In genomic region chr11:119101759-119102423, GRCh38 we compare ENCODE assay signal across 1 cellular context.
TF ChIP-seq lines count a peak whose summit lies in the region.

TSS of gene DPAGT1 (minus strand) at chr11:119101853. CDS start at chr11:119101655, 198 bp downstream.

TF ChIP-seq in K562, 482 proteins besides CTCF, POLR2A, EP300 and RAD21 (continued from another document and continues in another):
- TF ChIP-seq RHOXF2B (CRISPR knock-in tag; conservative IDR thresholded peaks at IDR 0.05) (no peak), ZNF699 (CRISPR knock-in tag; IDR thresholded peaks at IDR 0.05; ENCODE audit: insufficient replicate concordance) (no peak), ZNF707 (CRISPR knock-in tag; conservative IDR thresholded peaks at IDR 0.05) (no peak), ZKSCAN3 (CRISPR knock-in tag; IDR thresholded peaks at IDR 0.05) (no peak), CHD2 (IDR thresholded peaks at IDR 0.05; ENCODE audit: low read depth, low read length) (no peak), NONO (IDR thresholded peaks at IDR 0.05; ENCODE audit: low read depth in 2 of 2, low read length in 1 of 2) (0 out of 4 replicates have a peak, but pooled peaks of 1 of the 2 experiments have one; percentile 21), ZNF274 (IDR thresholded peaks at IDR 0.05; ENCODE audit: borderline replicate concordance, low read depth, low read length) (no peak), SMAD4 (CRISPR knock-in tag; conservative IDR thresholded peaks at IDR 0.05) (peak; percentile 72), KAT7 (CRISPR knock-in tag; IDR thresholded peaks at IDR 0.05; ENCODE audit: borderline replicate concordance) (peak; percentile 50; the same call in 1 of the 2 replicates), ZNF592 (IDR thresholded peaks at IDR 0.05) (no peak), RNF219 (CRISPR knock-in tag; IDR thresholded peaks at IDR 0.05) (no peak), USF2 (CRISPR knock-in tag; IDR thresholded peaks at IDR 0.05) (peak; percentile 87), ZZZ3 (IDR thresholded peaks at IDR 0.05) (no peak), ZBTB40 (IDR thresholded peaks at IDR 0.05) (peak; percentile 98), ZBTB40 (CRISPR knock-in tag; IDR thresholded peaks at IDR 0.05) (no peak), ZNF318 (IDR thresholded peaks at IDR 0.05; ENCODE audit: borderline replicate concordance in 1 of 2, low read depth in 1 of 2) (0 out of 4 replicates have a peak, but pooled peaks of 1 of the 2 experiments have one; percentile 54), KAT8 (IDR thresholded peaks at IDR 0.05; ENCODE audit: low read depth) (no peak), ZNF431 (CRISPR knock-in tag; IDR thresholded peaks at IDR 0.05) (no peak), MXI1 (IDR thresholded peaks at IDR 0.05; ENCODE audit: low read depth, low read length) (peak; percentile 96), ZBTB1 (CRISPR knock-in tag; IDR thresholded peaks at IDR 0.05; ENCODE audit: borderline replicate concordance, low read depth) (no peak), HBP1 (CRISPR knock-in tag; IDR thresholded peaks at IDR 0.05) (0 out of 2 replicates have a peak, but pooled peaks have one; percentile 22), DLX4 (CRISPR knock-in tag; IDR thresholded peaks at IDR 0.05) (no peak), ZNF263 (CRISPR knock-in tag; IDR thresholded peaks at IDR 0.05; ENCODE audit: borderline replicate concordance) (peak; percentile 88; the same call in 1 of the 2 replicates), BACH1 (tag; IDR thresholded peaks at IDR 0.05) (peak; percentile 63; the same call in 1 of the 2 replicates), PHF8 (IDR thresholded peaks at IDR 0.05; ENCODE audit: borderline replicate concordance, low read length) (no peak; the same call in 1 of the 2 replicates), WHSC1 (IDR thresholded peaks at IDR 0.05; ENCODE audit: low read length) (no peak)
